ENCODE assay signal across 14 cellular contexts in genomic region chrX:53318766-53319353, GRCh38. TPM values are rescaled to one million over a fixed set of nuclear protein-coding genes. Genes with fewer than 3 reads are reported as not detected.
A peak's percentile ranks its signal among the peaks of the same experiment; 100 is the strongest.
DNase-seq lines count a peak whose midpoint lies in the region; ATAC-seq and TF ChIP-seq lines count a peak whose summit lies in the region.
"Had no signal": no experiment of that assay in that cellular context is flagged by ENCODE, and none has a peak within 500 bp of the region (broad histone marks: within the 10 kb centered on the region; RNA-seq: fewer than 3 reads in every experiment).

No MANE protein-coding gene starts in this region.

- no peak overlapping the region for H3K27ac ChIP-seq in caudate nucleus (ENCODE audit: low read depth, low read length)
- H3K27ac ChIP-seq in suprapubic skin, result no peak overlapping the region

- no peak overlapping the region for H3K27ac Mint-ChIP-seq in activated naive CD4-positive, alpha-beta T cell treated with anti-CD3 and anti-CD28 coated beads, Interleukin-2, amount 50 U/mL, for 24 hours
- no peak overlapping the region for H3K27ac Mint-ChIP-seq in activated naive CD4-positive, alpha-beta T cell treated with anti-CD3 and anti-CD28 coated beads, Interleukin-2, amount 50 U/mL, for 72 hours
- no peak overlapping the region for H3K27ac Mint-ChIP-seq in activated CD8-positive, alpha-beta T cell treated with anti-CD3 and anti-CD28 coated beads, Interleukin-2, amount 10 ng/mL, durations not matched to agents 7 days and 5 days
- H3K27ac Mint-ChIP-seq: activated CD4-positive, alpha-beta memory T cell treated with anti-CD3 and anti-CD28 coated beads for 36 hours; stimulated activated memory B cell treated with anti-CD40 and anti-IgM and Interleukin-4, amounts not matched to agents 10 μg/mL and 1 μg/mL and 100 μg/mL, for 72 hours had no signal

- TF ChIP-seq EP300 in suprapubic skin (IDR thresholded peaks at IDR 0.05), result no peak

- H3K27me3 ChIP-seq in suprapubic skin, result no peaks in the 10 kb centered on the region

- POLR2A ChIA-PET in activated CD8-positive, alpha-beta T cell treated with anti-CD3 and anti-CD28 coated beads, Interleukin-2, amount 10 ng/mL, durations not matched to agents 7 days and 5 days (lab: Charles Lee), result no interaction called here

- peaks cover 19% of the 10 kb centered on the region for H3K27me3 Mint-ChIP-seq in activated naive CD4-positive, alpha-beta T cell treated with anti-CD3 and anti-CD28 coated beads, Interleukin-2, amount 50 U/mL, for 24 hours
- peaks cover 42% of the 10 kb centered on the region for H3K27me3 Mint-ChIP-seq in activated CD8-positive, alpha-beta T cell treated with anti-CD3 and anti-CD28 coated beads, Interleukin-2, amount 10 ng/mL, durations not matched to agents 7 days and 5 days (ENCODE audit: low read depth)

- WGBS in suprapubic skin, result 52% methylated on average over 6 of the region's 10 CpGs

- H3K9me3 ChIP-seq in suprapubic skin, result no peaks in the 10 kb centered on the region

- no peak for TF ChIP-seq POLR2A in suprapubic skin (IDR thresholded peaks at IDR 0.05)

- no peaks in the 10 kb centered on the region for H3K9me3 Mint-ChIP-seq in activated naive CD4-positive, alpha-beta T cell treated with anti-CD3 and anti-CD28 coated beads, Interleukin-2, amount 50 U/mL, for 24 hours
- no peaks in the 10 kb centered on the region for H3K9me3 Mint-ChIP-seq in activated naive CD4-positive, alpha-beta T cell treated with anti-CD3 and anti-CD28 coated beads, Interleukin-2, amount 50 U/mL, for 72 hours
- H3K9me3 Mint-ChIP-seq in activated CD8-positive, alpha-beta T cell treated with anti-CD3 and anti-CD28 coated beads, Interleukin-2, amount 10 ng/mL, durations not matched to agents 7 days and 5 days (ENCODE audit: insufficient read depth), result no peaks in the 10 kb centered on the region
- H3K9me3 Mint-ChIP-seq: activated CD4-positive, alpha-beta memory T cell treated with anti-CD3 and anti-CD28 coated beads for 36 hours; stimulated activated memory B cell treated with anti-CD40 and anti-IgM and Interleukin-4, amounts not matched to agents 10 μg/mL and 1 μg/mL and 100 μg/mL, for 72 hours had no signal

- peak overlapping the region; percentile 3 for H3K4me3 Mint-ChIP-seq in activated naive CD4-positive, alpha-beta T cell treated with anti-CD3 and anti-CD28 coated beads, Interleukin-2, amount 50 U/mL, for 24 hours
- no peak overlapping the region for H3K4me3 Mint-ChIP-seq in activated CD8-positive, alpha-beta T cell treated with anti-CD3 and anti-CD28 coated beads, Interleukin-2, amount 10 ng/mL, durations not matched to agents 7 days and 5 days

- CTCF ChIA-PET in activated CD8-positive, alpha-beta T cell treated with anti-CD3 and anti-CD28 coated beads, Interleukin-2, amount 10 ng/mL, durations not matched to agents 7 days and 5 days (lab: Charles Lee), result interaction anchor here (0.6 to 4.9 kb wide), 10 partner anchors 8 to 193 kb away, joined by 3 to 58 read pairs (median 6); partner anchors contain the start of gene SMC1A

- H3K4me1 Mint-ChIP-seq in activated naive CD4-positive, alpha-beta T cell treated with anti-CD3 and anti-CD28 coated beads, Interleukin-2, amount 50 U/mL, for 24 hours, result peaks cover 16% of the 10 kb centered on the region
- H3K4me1 Mint-ChIP-seq in activated CD8-positive, alpha-beta T cell treated with anti-CD3 and anti-CD28 coated beads, Interleukin-2, amount 10 ng/mL, durations not matched to agents 7 days and 5 days (ENCODE audit: low read depth), result peaks cover 13% of the 10 kb centered on the region

- no peaks in the 10 kb centered on the region for H3K36me3 Mint-ChIP-seq in activated naive CD4-positive, alpha-beta T cell treated with anti-CD3 and anti-CD28 coated beads, Interleukin-2, amount 50 U/mL, for 24 hours
- peaks cover 0 to 10% of the 10 kb centered on the region in 2 donors for H3K36me3 Mint-ChIP-seq in activated naive CD4-positive, alpha-beta T cell treated with anti-CD3 and anti-CD28 coated beads, Interleukin-2, amount 50 U/mL, for 72 hours
- no peaks in the 10 kb centered on the region for H3K36me3 Mint-ChIP-seq in activated CD8-positive, alpha-beta T cell treated with anti-CD3 and anti-CD28 coated beads, Interleukin-2, amount 10 ng/mL, durations not matched to agents 7 days and 5 days (ENCODE audit: low read depth)
- H3K36me3 Mint-ChIP-seq: activated CD4-positive, alpha-beta memory T cell treated with anti-CD3 and anti-CD28 coated beads for 36 hours; stimulated activated memory B cell treated with anti-CD40 and anti-IgM and Interleukin-4, amounts not matched to agents 10 μg/mL and 1 μg/mL and 100 μg/mL, for 72 hours had no signal

- TF ChIP-seq CTCF in suprapubic skin (IDR thresholded peaks at IDR 0.05), result no peak

- ATAC-seq in activated naive CD4-positive, alpha-beta T cell treated with anti-CD3 and anti-CD28 coated beads, Interleukin-2, amount 50 U/mL, for 72 hours, result no peak
- no peak for ATAC-seq in HG02981 (IDR thresholded peaks at IDR 0.05; ENCODE audit: unreplicated experiment)
- no peak for ATAC-seq in activated CD8-positive, alpha-beta T cell treated with anti-CD3 and anti-CD28 coated beads, Interleukin-2, amount 10 ng/mL, durations not matched to agents 7 days and 5 days
- ATAC-seq: stimulated activated memory B cell treated with anti-CD40 and anti-IgM and Interleukin-4, amounts not matched to agents 10 μg/mL and 1 μg/mL and 100 μg/mL, for 72 hours had no signal

- no peaks in the 10 kb centered on the region for H3K36me3 ChIP-seq in suprapubic skin

- peaks cover 23% of the 10 kb centered on the region for H3K4me1 ChIP-seq in suprapubic skin

- DNase-seq in activated naive CD4-positive, alpha-beta T cell treated with anti-CD3 and anti-CD28 coated beads, Interleukin-2, amount 50 U/mL, for 72 hours (ENCODE audit: low spot score in 2 of 2), result no peak
- DNase-seq in caudate nucleus (lab: John Stamatoyannopoulos, UW) (peak in 42 of 61 donors; percentile 4 to 74 (median 32)), medulla oblongata (ENCODE audit: extremely low spot score) (peak; percentile 22), suprapubic skin (ENCODE audit: low spot score in 2 of 2) (no peak), NCI-H146 treated with DMSO at 0.1 percent for 48 hours (lab: John Stamatoyannopoulos, UW; ENCODE audit: unreplicated experiment) (no peak)
- DNase-seq in activated CD8-positive, alpha-beta T cell treated with anti-CD3 and anti-CD28 coated beads, Interleukin-2, amount 10 ng/mL, durations not matched to agents 7 days and 5 days, result no peak
- DNase-seq: activated CD4-positive, alpha-beta memory T cell treated with anti-CD3 and anti-CD28 coated beads for 36 hours; activated effector memory CD4-positive, alpha-beta T cell treated with Interleukin-2 at 50 U/mL for 16 hours; naive B cell; NCI-H2171; SHP77 treated with DMSO at 0.1 percent for 48 hours had no signal

- peak overlapping the region; percentile 70 for H3K4me3 ChIP-seq in suprapubic skin

RNA-seq across cellular contexts. Expression of gene IQSEC2, which starts 37.5 kb away (rescaled TPM):
- total RNA-seq in activated naive CD4-positive, alpha-beta T cell treated with anti-CD3 and anti-CD28 coated beads, Interleukin-2, amount 50 U/mL, for 72 hours, result under 1 TPM in 1 of 2 donors, not detected in 1; 0.58 TPM
- 10 to 100 TPM; 24.4 to 42.1 (median 28.9) TPM for total RNA-seq in suprapubic skin
- not detected for total RNA-seq in activated CD8-positive, alpha-beta T cell treated with anti-CD3 and anti-CD28 coated beads, Interleukin-2, amount 10 ng/mL, durations not matched to agents 7 days and 5 days

Comparison
In these comparisons a context has a peak if more than half of its experiments do, and no peak if none do; other contexts are left out.
1. DNase-seq: peak in caudate nucleus (42 of 61) and medulla oblongata (single experiment); none in activated naive CD4-positive, alpha-beta T cell treated with anti-CD3 and anti-CD28 coated beads, Interleukin-2, amount 50 U/mL, for 72 hours (0 of 2), suprapubic skin (0 of 2), activated CD8-positive, alpha-beta T cell treated with anti-CD3 and anti-CD28 coated beads, Interleukin-2, amount 10 ng/mL, durations not matched to agents 7 days and 5 days (single experiment) and NCI-H146 treated with DMSO at 0.1 percent for 48 hours (single experiment).
2. RNA of gene IQSEC2, which starts 37.5 kb away (total RNA-seq): 24.4 to 42.1 TPM in suprapubic skin; 0.58 TPM in activated naive CD4-positive, alpha-beta T cell treated with anti-CD3 and anti-CD28 coated beads, Interleukin-2, amount 50 U/mL, for 72 hours and not detected in activated CD8-positive, alpha-beta T cell treated with anti-CD3 and anti-CD28 coated beads, Interleukin-2, amount 10 ng/mL, durations not matched to agents 7 days and 5 days; every median in the first group is over 10 times any median in the second.